In the genomic region with DNA sequence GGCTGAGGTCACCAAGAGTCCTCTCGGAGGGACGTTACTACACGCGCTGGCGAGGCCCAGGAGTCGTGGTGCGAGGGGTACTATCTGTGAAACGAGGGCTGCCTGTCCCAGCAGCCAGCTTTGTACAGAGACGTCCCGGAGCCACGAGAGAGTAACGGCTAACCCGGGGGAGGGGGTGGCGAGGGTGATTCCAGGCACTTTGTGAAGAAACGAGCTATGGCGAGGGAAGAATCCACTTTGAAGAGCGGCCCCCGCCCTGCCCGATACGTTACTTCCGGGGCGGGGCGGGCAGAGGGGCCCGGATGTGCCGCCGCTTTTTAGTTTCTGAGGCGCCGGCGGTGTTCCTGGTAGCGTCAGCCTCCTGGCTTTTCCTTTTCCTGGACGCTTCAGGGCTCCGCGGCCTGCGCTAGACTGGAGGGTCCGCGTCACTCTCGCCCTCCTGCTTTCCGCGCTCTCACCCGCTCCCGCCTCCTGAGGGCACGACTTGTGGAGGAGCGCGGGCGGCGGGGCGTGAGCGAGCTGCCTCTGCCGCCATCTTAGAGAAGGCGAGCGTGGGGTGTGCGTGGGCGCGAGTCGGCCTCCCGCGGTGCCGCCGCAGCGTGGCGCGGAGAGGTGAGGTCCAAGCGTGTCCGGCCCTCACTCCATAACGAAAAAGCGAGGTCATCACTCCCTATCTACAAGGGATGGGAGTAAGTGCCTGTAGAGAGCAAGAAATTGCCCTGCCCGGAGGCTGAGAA, we compare ENCODE assay signal across 1 cellular context.
TF ChIP-seq lines count a peak whose summit lies in the region.

No MANE protein-coding gene starts in this region.

TF ChIP-seq in HepG2, 621 proteins besides CTCF, POLR2A, EP300 and RAD21 (continued from another document and continues in another):
- TF ChIP-seq, protein P1, sequence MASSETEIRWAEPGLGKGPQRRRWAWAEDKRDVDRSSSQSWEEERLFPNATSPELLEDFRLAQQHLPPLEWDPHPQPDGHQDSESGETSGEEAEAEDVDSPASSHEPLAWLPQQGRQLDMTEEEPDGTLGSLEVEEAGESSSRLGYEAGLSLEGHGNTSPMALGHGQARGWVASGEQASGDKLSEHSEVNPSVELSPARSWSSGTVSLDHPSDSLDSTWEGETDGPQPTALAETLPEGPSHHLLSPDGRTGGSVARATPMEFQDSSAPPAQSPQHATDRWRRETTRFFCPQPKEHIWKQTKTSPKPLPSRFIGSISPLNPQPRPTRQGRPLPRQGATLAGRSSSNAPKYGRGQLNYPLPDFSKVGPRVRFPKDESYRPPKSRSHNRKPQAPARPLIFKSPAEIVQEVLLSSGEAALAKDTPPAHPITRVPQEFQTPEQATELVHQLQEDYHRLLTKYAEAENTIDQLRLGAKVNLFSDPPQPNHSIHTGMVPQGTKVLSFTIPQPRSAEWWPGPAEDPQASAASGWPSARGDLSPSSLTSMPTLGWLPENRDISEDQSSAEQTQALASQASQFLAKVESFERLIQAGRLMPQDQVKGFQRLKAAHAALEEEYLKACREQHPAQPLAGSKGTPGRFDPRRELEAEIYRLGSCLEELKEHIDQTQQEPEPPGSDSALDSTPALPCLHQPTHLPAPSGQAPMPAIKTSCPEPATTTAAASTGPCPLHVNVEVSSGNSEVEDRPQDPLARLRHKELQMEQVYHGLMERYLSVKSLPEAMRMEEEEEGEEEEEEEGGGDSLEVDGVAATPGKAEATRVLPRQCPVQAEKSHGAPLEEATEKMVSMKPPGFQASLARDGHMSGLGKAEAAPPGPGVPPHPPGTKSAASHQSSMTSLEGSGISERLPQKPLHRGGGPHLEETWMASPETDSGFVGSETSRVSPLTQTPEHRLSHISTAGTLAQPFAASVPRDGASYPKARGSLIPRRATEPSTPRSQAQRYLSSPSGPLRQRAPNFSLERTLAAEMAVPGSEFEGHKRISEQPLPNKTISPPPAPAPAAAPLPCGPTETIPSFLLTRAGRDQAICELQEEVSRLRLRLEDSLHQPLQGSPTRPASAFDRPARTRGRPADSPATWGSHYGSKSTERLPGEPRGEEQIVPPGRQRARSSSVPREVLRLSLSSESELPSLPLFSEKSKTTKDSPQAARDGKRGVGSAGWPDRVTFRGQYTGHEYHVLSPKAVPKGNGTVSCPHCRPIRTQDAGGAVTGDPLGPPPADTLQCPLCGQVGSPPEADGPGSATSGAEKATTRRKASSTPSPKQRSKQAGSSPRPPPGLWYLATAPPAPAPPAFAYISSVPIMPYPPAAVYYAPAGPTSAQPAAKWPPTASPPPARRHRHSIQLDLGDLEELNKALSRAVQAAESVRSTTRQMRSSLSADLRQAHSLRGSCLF (CRISPR knock-in tag; IDR thresholded peaks at IDR 0.05; ENCODE audit: borderline replicate concordance): peak; percentile 77; the same call in 1 of the 2 replicates
- TF ChIP-seq, protein P2, sequence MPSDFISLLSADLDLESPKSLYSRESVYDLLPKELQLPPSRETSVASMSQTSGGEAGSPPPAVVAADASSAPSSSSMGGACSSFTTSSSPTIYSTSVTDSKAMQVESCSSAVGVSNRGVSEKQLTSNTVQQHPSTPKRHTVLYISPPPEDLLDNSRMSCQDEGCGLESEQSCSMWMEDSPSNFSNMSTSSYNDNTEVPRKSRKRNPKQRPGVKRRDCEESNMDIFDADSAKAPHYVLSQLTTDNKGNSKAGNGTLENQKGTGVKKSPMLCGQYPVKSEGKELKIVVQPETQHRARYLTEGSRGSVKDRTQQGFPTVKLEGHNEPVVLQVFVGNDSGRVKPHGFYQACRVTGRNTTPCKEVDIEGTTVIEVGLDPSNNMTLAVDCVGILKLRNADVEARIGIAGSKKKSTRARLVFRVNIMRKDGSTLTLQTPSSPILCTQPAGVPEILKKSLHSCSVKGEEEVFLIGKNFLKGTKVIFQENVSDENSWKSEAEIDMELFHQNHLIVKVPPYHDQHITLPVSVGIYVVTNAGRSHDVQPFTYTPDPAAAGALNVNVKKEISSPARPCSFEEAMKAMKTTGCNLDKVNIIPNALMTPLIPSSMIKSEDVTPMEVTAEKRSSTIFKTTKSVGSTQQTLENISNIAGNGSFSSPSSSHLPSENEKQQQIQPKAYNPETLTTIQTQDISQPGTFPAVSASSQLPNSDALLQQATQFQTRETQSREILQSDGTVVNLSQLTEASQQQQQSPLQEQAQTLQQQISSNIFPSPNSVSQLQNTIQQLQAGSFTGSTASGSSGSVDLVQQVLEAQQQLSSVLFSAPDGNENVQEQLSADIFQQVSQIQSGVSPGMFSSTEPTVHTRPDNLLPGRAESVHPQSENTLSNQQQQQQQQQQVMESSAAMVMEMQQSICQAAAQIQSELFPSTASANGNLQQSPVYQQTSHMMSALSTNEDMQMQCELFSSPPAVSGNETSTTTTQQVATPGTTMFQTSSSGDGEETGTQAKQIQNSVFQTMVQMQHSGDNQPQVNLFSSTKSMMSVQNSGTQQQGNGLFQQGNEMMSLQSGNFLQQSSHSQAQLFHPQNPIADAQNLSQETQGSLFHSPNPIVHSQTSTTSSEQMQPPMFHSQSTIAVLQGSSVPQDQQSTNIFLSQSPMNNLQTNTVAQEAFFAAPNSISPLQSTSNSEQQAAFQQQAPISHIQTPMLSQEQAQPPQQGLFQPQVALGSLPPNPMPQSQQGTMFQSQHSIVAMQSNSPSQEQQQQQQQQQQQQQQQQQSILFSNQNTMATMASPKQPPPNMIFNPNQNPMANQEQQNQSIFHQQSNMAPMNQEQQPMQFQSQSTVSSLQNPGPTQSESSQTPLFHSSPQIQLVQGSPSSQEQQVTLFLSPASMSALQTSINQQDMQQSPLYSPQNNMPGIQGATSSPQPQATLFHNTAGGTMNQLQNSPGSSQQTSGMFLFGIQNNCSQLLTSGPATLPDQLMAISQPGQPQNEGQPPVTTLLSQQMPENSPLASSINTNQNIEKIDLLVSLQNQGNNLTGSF (CRISPR knock-in tag; IDR thresholded peaks at IDR 0.05): 0 out of 2 replicates have a peak, but pooled peaks have one; percentile 38
- TF ChIP-seq, protein P3, sequence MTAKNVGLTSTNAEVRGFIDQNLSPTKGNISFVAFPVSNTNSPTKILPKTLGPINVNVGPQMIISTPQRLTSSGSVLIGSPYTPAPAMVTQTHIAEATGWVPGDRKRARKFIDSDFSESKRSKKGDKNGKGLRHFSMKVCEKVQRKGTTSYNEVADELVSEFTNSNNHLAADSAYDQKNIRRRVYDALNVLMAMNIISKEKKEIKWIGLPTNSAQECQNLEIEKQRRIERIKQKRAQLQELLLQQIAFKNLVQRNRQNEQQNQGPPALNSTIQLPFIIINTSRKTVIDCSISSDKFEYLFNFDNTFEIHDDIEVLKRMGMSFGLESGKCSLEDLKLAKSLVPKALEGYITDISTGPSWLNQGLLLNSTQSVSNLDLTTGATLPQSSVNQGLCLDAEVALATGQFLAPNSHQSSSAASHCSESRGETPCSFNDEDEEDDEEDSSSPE (CRISPR knock-in tag; IDR thresholded peaks at IDR 0.05): peak; percentile 35
- TF ChIP-seq SIX1 (CRISPR knock-in tag; IDR thresholded peaks at IDR 0.05; ENCODE audit: borderline replicate concordance): peak; percentile 43; the same call in 1 of the 2 replicates
- TF ChIP-seq, protein P4, sequence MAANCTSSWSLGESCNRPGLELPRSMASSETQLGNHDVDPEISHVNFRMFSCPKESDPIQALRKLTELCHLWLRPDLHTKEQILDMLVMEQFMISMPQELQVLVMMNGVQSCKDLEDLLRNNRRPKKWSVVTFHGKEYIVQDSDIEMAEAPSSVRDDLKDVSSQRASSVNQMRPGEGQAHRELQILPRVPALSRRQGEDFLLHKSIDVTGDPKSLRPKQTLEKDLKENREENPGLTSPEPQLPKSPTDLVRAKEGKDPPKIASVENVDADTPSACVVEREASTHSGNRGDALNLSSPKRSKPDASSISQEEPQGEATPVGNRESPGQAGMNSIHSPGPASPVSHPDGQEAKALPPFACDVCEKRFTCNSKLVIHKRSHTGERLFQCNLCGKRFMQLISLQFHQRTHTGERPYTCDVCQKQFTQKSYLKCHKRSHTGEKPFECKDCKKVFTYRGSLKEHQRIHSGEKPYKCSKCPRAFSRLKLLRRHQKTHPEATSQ (CRISPR knock-in tag; IDR thresholded peaks at IDR 0.05; ENCODE audit: borderline replicate concordance): peak; percentile 20; the same call in 1 of the 2 replicates
- 0 out of 2 replicates have a peak, but pooled peaks have one; percentile 44 for TF ChIP-seq RFXANK (CRISPR knock-in tag; IDR thresholded peaks at IDR 0.05)
- no peak for TF ChIP-seq KDM6A (CRISPR knock-in tag; IDR thresholded peaks at IDR 0.05; ENCODE audit: low read depth)
- peak; percentile 73; the same call in 1 of the 2 replicates for TF ChIP-seq NRL (CRISPR knock-in tag; IDR thresholded peaks at IDR 0.05; ENCODE audit: borderline replicate concordance)
- no peak for TF ChIP-seq FOXA1 (IDR thresholded peaks at IDR 0.05)
- TF ChIP-seq FOXA1 (CRISPR knock-in tag; IDR thresholded peaks at IDR 0.05): no peak
- TF ChIP-seq POLR2AphosphoS5 (IDR thresholded peaks at IDR 0.05; ENCODE audit: low read depth, low read length): peak; percentile 79
- no peak for TF ChIP-seq AKAP8 (CRISPR knock-in tag; IDR thresholded peaks at IDR 0.05)
- no peak for TF ChIP-seq ZNF264 (CRISPR knock-in tag; IDR thresholded peaks at IDR 0.05)
- no peak for TF ChIP-seq CHD4 (IDR thresholded peaks at IDR 0.05; ENCODE audit: borderline replicate concordance, low read length)
- peak; percentile 97 for TF ChIP-seq KDM5B (CRISPR knock-in tag; IDR thresholded peaks at IDR 0.05; ENCODE audit: borderline replicate concordance)
- TF ChIP-seq ZNF788 (CRISPR knock-in tag; IDR thresholded peaks at IDR 0.05; ENCODE audit: borderline replicate concordance): peak; percentile 83; the same call in 1 of the 2 replicates
- no peak for TF ChIP-seq CHD2 (IDR thresholded peaks at IDR 0.05; ENCODE audit: low read depth, low read length)
- peak; percentile 77 for TF ChIP-seq RXRA (CRISPR knock-in tag; IDR thresholded peaks at IDR 0.05)
- TF ChIP-seq ZSCAN29 (CRISPR knock-in tag; conservative IDR thresholded peaks at IDR 0.05): no peak
- TF ChIP-seq, protein P5, sequence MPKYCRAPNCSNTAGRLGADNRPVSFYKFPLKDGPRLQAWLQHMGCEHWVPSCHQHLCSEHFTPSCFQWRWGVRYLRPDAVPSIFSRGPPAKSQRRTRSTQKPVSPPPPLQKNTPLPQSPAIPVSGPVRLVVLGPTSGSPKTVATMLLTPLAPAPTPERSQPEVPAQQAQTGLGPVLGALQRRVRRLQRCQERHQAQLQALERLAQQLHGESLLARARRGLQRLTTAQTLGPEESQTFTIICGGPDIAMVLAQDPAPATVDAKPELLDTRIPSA (CRISPR knock-in tag; IDR thresholded peaks at IDR 0.05; ENCODE audit: borderline replicate concordance): peak; percentile 80
- TF ChIP-seq, protein P6, sequence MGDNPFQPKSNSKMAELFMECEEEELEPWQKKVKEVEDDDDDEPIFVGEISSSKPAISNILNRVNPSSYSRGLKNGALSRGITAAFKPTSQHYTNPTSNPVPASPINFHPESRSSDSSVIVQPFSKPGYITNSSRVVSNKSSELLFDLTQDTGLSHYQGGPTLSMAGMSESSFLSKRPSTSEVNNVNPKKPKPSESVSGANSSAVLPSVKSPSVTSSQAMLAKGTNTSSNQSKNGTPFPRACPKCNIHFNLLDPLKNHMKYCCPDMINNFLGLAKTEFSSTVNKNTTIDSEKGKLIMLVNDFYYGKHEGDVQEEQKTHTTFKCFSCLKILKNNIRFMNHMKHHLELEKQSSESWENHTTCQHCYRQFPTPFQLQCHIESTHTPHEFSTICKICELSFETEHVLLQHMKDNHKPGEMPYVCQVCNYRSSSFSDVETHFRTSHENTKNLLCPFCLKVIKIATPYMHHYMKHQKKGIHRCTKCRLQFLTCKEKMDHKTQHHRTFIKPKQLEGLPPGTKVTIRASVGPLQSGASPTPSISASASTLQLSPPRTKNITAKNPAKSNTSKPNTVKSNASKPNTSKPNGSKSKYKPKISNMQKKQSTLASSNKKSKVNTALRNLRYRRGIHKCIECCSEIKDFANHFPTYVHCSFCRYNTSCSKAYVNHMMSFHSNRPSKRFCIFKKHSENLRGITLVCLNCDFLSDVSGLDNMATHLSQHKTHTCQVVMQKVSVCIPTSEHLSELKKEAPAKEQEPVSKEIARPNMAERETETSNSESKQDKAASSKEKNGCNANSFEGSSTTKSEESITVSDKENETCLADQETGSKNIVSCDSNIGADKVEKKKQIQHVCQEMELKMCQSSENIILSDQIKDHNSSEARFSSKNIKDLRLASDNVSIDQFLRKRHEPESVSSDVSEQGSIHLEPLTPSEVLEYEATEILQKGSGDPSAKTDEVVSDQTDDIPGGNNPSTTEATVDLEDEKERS (CRISPR knock-in tag; IDR thresholded peaks at IDR 0.05): no peak; the same call in 1 of the 2 replicates
- TF ChIP-seq GATAD2A (CRISPR knock-in tag; IDR thresholded peaks at IDR 0.05): peak; percentile 44
- TF ChIP-seq FOXO1 (CRISPR knock-in tag; IDR thresholded peaks at IDR 0.05): peak; percentile 14; the same call in 1 of the 2 replicates
- TF ChIP-seq EHMT2 (IDR thresholded peaks at IDR 0.05; ENCODE audit: borderline replicate concordance, low read depth, low read length): no peak
- peak; percentile 48; the same call in 1 of the 2 replicates for TF ChIP-seq NR2C2 (CRISPR knock-in tag; IDR thresholded peaks at IDR 0.05; ENCODE audit: borderline replicate concordance)
- TF ChIP-seq, protein P7, sequence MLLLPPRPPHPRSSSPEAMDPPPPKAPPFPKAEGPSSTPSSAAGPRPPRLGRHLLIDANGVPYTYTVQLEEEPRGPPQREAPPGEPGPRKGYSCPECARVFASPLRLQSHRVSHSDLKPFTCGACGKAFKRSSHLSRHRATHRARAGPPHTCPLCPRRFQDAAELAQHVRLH (CRISPR knock-in tag; IDR thresholded peaks at IDR 0.05; ENCODE audit: borderline replicate concordance, low read depth): 0 out of 2 replicates have a peak, but pooled peaks have one; percentile 71
- TF ChIP-seq ZSCAN20 (CRISPR knock-in tag; IDR thresholded peaks at IDR 0.05; ENCODE audit: borderline replicate concordance): peak; percentile 91
- no peak for TF ChIP-seq XRCC5 (optimal IDR thresholded peaks at IDR 0.05; ENCODE audit: low read length)
- TF ChIP-seq ETV6 (CRISPR knock-in tag; conservative IDR thresholded peaks at IDR 0.05): no peak
- TF ChIP-seq ASH2L (IDR thresholded peaks at IDR 0.05; ENCODE audit: insufficient read length, low read depth, low read length): peak; percentile 83
- TF ChIP-seq, protein P8, sequence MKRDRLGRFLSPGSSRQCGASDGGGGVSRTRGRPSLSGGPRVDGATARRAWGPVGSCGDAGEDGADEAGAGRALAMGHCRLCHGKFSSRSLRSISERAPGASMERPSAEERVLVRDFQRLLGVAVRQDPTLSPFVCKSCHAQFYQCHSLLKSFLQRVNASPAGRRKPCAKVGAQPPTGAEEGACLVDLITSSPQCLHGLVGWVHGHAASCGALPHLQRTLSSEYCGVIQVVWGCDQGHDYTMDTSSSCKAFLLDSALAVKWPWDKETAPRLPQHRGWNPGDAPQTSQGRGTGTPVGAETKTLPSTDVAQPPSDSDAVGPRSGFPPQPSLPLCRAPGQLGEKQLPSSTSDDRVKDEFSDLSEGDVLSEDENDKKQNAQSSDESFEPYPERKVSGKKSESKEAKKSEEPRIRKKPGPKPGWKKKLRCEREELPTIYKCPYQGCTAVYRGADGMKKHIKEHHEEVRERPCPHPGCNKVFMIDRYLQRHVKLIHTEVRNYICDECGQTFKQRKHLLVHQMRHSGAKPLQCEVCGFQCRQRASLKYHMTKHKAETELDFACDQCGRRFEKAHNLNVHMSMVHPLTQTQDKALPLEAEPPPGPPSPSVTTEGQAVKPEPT (CRISPR knock-in tag; IDR thresholded peaks at IDR 0.05; ENCODE audit: low read depth): no peak
- TF ChIP-seq ZNF713 (CRISPR knock-in tag; IDR thresholded peaks at IDR 0.05): no peak
